Comparison of ENCODE assay signal across 22 cellular contexts in genomic region chr13:51800456-51800855, GRCh38. TPM values are rescaled to one million over a fixed set of nuclear protein-coding genes. Genes with fewer than 3 reads are reported as not detected.
A peak's percentile ranks its signal among the peaks of the same experiment; 100 is the strongest.
DNase-seq lines count a peak whose midpoint lies in the region; ATAC-seq and TF ChIP-seq lines count a peak whose summit lies in the region.
"Had no signal": no experiment of that assay in that cellular context is flagged by ENCODE, and none has a peak within 500 bp of the region (broad histone marks: within the 10 kb centered on the region; RNA-seq: fewer than 3 reads in every experiment).

No MANE protein-coding gene starts in this region.

- no peaks in the 10 kb centered on the region for H3K9me3 ChIP-seq in effector memory CD4-positive, alpha-beta T cell (ENCODE audit: control insufficient read depth, low read length)
- H3K9me3 ChIP-seq in naive thymus-derived CD4-positive, alpha-beta T cell (ENCODE audit: control insufficient read depth in 2 of 3, low read length in 3 of 3): no peaks in the 10 kb centered on the region
- H3K9me3 ChIP-seq in thoracic aorta (no peaks in the 10 kb centered on the region), MM.1S (replicated peaks; ENCODE audit: insufficient read depth, low read length) (no peaks in the 10 kb centered on the region)
- H3K9me3 ChIP-seq: A549 had no signal

- no peaks in the 10 kb centered on the region for H3K27me3 Mint-ChIP-seq in activated naive CD8-positive, alpha-beta T cell
- H3K27me3 Mint-ChIP-seq in activated naive CD8-positive, alpha-beta T cell treated with anti-CD3 and anti-CD28 coated beads, Interleukin-2, amount 50 U/mL, for 24 hours: no peaks in the 10 kb centered on the region
- H3K27me3 Mint-ChIP-seq in naive thymus-derived CD4-positive, alpha-beta T cell: peaks cover 0 to 6% (median 0%) of the 10 kb centered on the region in 5 donors
- H3K27me3 Mint-ChIP-seq: memory B cell had no signal

- peak overlapping the region; percentile 34 for H3K27ac Mint-ChIP-seq in activated naive CD8-positive, alpha-beta T cell
- no peak overlapping the region for H3K27ac Mint-ChIP-seq in activated naive CD8-positive, alpha-beta T cell treated with anti-CD3 and anti-CD28 coated beads, Interleukin-2, amount 50 U/mL, for 24 hours
- H3K27ac Mint-ChIP-seq in naive thymus-derived CD4-positive, alpha-beta T cell: peak overlapping the region in 8 of 9 donors; percentile 54 to 100 (median 94)
- H3K27ac Mint-ChIP-seq: GM23338, memory B cell had no signal

- H3K79me2 ChIP-seq in MM.1S (ENCODE audit: low read length): no peaks in the 10 kb centered on the region

- H3K27me3 ChIP-seq in effector memory CD4-positive, alpha-beta T cell (replicated peaks; ENCODE audit: control insufficient read depth, insufficient read depth, low read length, poor library complexity, severe bottlenecking): no peaks in the 10 kb centered on the region
- H3K27me3 ChIP-seq in naive thymus-derived CD4-positive, alpha-beta T cell (ENCODE audit: control insufficient read depth in 2 of 2, insufficient read depth in 2 of 2, low read length in 2 of 2): no peaks in the 10 kb centered on the region
- H3K27me3 ChIP-seq in thoracic aorta (replicated peaks; ENCODE audit: insufficient read depth) (no peaks in the 10 kb centered on the region), MM.1S (replicated peaks; ENCODE audit: insufficient read depth, low read length) (no peaks in the 10 kb centered on the region)
- H3K27me3 ChIP-seq: brain microvascular endothelial cell had no signal

- peaks cover 44% of the 10 kb centered on the region for H3K4me1 Mint-ChIP-seq in activated naive CD8-positive, alpha-beta T cell (ENCODE audit: low read depth)
- peaks cover 61% of the 10 kb centered on the region for H3K4me1 Mint-ChIP-seq in activated naive CD8-positive, alpha-beta T cell treated with anti-CD3 and anti-CD28 coated beads, Interleukin-2, amount 50 U/mL, for 24 hours
- peaks cover 21 to 55% (median 44%) of the 10 kb centered on the region in 7 donors for H3K4me1 Mint-ChIP-seq in naive thymus-derived CD4-positive, alpha-beta T cell

- no peaks in the 10 kb centered on the region for H3K9me3 Mint-ChIP-seq in activated naive CD8-positive, alpha-beta T cell (ENCODE audit: low read depth)
- H3K9me3 Mint-ChIP-seq in activated naive CD8-positive, alpha-beta T cell treated with anti-CD3 and anti-CD28 coated beads, Interleukin-2, amount 50 U/mL, for 24 hours: no peaks in the 10 kb centered on the region
- H3K9me3 Mint-ChIP-seq in naive thymus-derived CD4-positive, alpha-beta T cell: peaks cover 0 to 4% (median 0%) of the 10 kb centered on the region in 11 donors
- H3K9me3 Mint-ChIP-seq: GM23338, memory B cell, natural killer cell had no signal

- no peak for TF ChIP-seq CTCF in thoracic aorta (IDR thresholded peaks at IDR 0.05)
- TF ChIP-seq CTCF in MM.1S (IDR thresholded peaks at IDR 0.05; ENCODE audit: low read length): no peak

- H3K9me2 ChIP-seq in MM.1S (replicated peaks; ENCODE audit: insufficient read depth, low read length): no peaks in the 10 kb centered on the region

- H3K36me3 ChIP-seq in effector memory CD4-positive, alpha-beta T cell (ENCODE audit: control insufficient read depth, insufficient read depth, low read length): peaks cover 5% of the 10 kb centered on the region
- H3K36me3 ChIP-seq in naive thymus-derived CD4-positive, alpha-beta T cell (ENCODE audit: control insufficient read depth in 2 of 3, insufficient read depth in 3 of 3, low read length in 3 of 3): peaks cover 0 to 10% (median 0%) of the 10 kb centered on the region in 3 experiments
- no peaks in the 10 kb centered on the region for H3K36me3 ChIP-seq in thoracic aorta
- H3K36me3 ChIP-seq in MM.1S (replicated peaks; ENCODE audit: insufficient read depth, low read length): no peaks in the 10 kb centered on the region
- H3K36me3 ChIP-seq: brain microvascular endothelial cell had no signal

- no peak for ATAC-seq in activated naive CD8-positive, alpha-beta T cell treated with anti-CD3 and anti-CD28 coated beads, Interleukin-2, amount 50 U/mL, for 24 hours
- ATAC-seq in naive thymus-derived CD4-positive, alpha-beta T cell: no peak
- ATAC-seq in thoracic aorta (ENCODE audit: insufficient number of reproducible peaks, low FRiP score, low read depth): no peak
- ATAC-seq: A549, esophagus mucosa, GM23338, natural killer cell had no signal

- CTCF ChIA-PET in naive thymus-derived CD4-positive, alpha-beta T cell (lab: Charles Lee): interaction anchor here (0.5 to 2.2 kb wide), 9 partner anchors 9 to 514 kb away, joined by 3 to 8 read pairs (median 3); no protein-coding TSS in a partner anchor

- peak overlapping the region; percentile 42 for H3K27ac ChIP-seq in effector memory CD4-positive, alpha-beta T cell (ENCODE audit: insufficient read depth, low read length, poor library complexity, severe bottlenecking)
- peak overlapping the region; percentile 100 for H3K27ac ChIP-seq in naive thymus-derived CD4-positive, alpha-beta T cell (ENCODE audit: low read depth, low read length)
- H3K27ac ChIP-seq in thoracic aorta (peak overlapping the region; percentile 81 to 97), MM.1S (ENCODE audit: low read length) (no peak overlapping the region)
- H3K27ac ChIP-seq: brain microvascular endothelial cell had no signal

- no peak overlapping the region for H3K4me3 Mint-ChIP-seq in activated naive CD8-positive, alpha-beta T cell
- H3K4me3 Mint-ChIP-seq in activated naive CD8-positive, alpha-beta T cell treated with anti-CD3 and anti-CD28 coated beads, Interleukin-2, amount 50 U/mL, for 24 hours: no peak overlapping the region
- peak overlapping the region in 1 of 10 donors; percentile 21 for H3K4me3 Mint-ChIP-seq in naive thymus-derived CD4-positive, alpha-beta T cell
- H3K4me3 Mint-ChIP-seq: GM23338, memory B cell, natural killer cell had no signal

- peaks cover 36% of the 10 kb centered on the region for H3K4me1 ChIP-seq in effector memory CD4-positive, alpha-beta T cell (ENCODE audit: control insufficient read depth, insufficient read depth, low read length, poor library complexity, severe bottlenecking)
- H3K4me1 ChIP-seq in naive thymus-derived CD4-positive, alpha-beta T cell (ENCODE audit: control insufficient read depth in 2 of 2, insufficient read depth in 2 of 2, low read length in 2 of 2): peaks cover 26 to 29% of the 10 kb centered on the region in 2 donors
- peaks cover 25 to 45% of the 10 kb centered on the region in 2 donors for H3K4me1 ChIP-seq in thoracic aorta (ENCODE audit: control insufficient read depth in 1 of 2, low read depth in 2 of 2)
- peaks cover 16% of the 10 kb centered on the region for H3K4me1 ChIP-seq in MM.1S (ENCODE audit: low read length)

- H2AFZ ChIP-seq in MM.1S (ENCODE audit: low read length): no peak overlapping the region
- H2AFZ ChIP-seq: GM23338 had no signal

- POLR2A ChIA-PET in naive thymus-derived CD4-positive, alpha-beta T cell (lab: Charles Lee): interaction anchor here (1.1 to 7.5 kb wide), 6 partner anchors 15 to 394 kb away, joined by 3 to 130 read pairs (median 10); partner anchors contain the start of gene INTS6

- H3K4me3 ChIP-seq in effector memory CD4-positive, alpha-beta T cell (ENCODE audit: insufficient read depth, low read depth, low read length, poor library complexity, severe bottlenecking): no peak overlapping the region
- H3K4me3 ChIP-seq in naive thymus-derived CD4-positive, alpha-beta T cell (ENCODE audit: low read length): no peak overlapping the region
- no peak overlapping the region for H3K4me3 ChIP-seq in thoracic aorta
- no peak overlapping the region for H3K4me3 ChIP-seq in MM.1S (ENCODE audit: low read length)
- H3K4me3 ChIP-seq: A549, GM23338 had no signal

- no peaks in the 10 kb centered on the region for H3K36me3 Mint-ChIP-seq in activated naive CD8-positive, alpha-beta T cell
- H3K36me3 Mint-ChIP-seq in activated naive CD8-positive, alpha-beta T cell treated with anti-CD3 and anti-CD28 coated beads, Interleukin-2, amount 50 U/mL, for 24 hours (ENCODE audit: low read depth): no peaks in the 10 kb centered on the region
- peaks cover 0 to 14% (median 1%) of the 10 kb centered on the region in 5 donors for H3K36me3 Mint-ChIP-seq in naive thymus-derived CD4-positive, alpha-beta T cell
- H3K36me3 Mint-ChIP-seq: natural killer cell had no signal

- no peak for DNase-seq in activated naive CD8-positive, alpha-beta T cell treated with anti-CD3 and anti-CD28 coated beads, Interleukin-2, amount 50 U/mL, for 24 hours
- no peak for DNase-seq in effector memory CD4-positive, alpha-beta T cell
- DNase-seq in naive thymus-derived CD4-positive, alpha-beta T cell: no peak
- DNase-seq in thoracic aorta (ENCODE audit: low spot score) (no peak), SHP77 (lab: John Stamatoyannopoulos, UW) (no peak), MM.1S (no peak), kidney glomerular epithelial cell (lab: John Stamatoyannopoulos, UW) (no peak)
- DNase-seq: activated naive CD4-positive, alpha-beta T cell treated with anti-CD3 and anti-CD28 coated beads, Interleukin-2, amount 50 U/mL, for 16 hours; brain microvascular endothelial cell; dermis blood vessel endothelial cell; DMS79 treated with DMSO at 0.1 percent for 48 hours; glutamatergic neuron; natural killer cell; NCI-H146; NCI-H226; trophoblast cell had no signal

- no peaks in the 10 kb centered on the region for H3F3A ChIP-seq in MM.1S (ENCODE audit: insufficient read depth, low read length)

- no peaks in the 10 kb centered on the region for H4K20me1 ChIP-seq in MM.1S (ENCODE audit: insufficient read depth, low read length)

- no peak overlapping the region for H3K9ac ChIP-seq in MM.1S (ENCODE audit: low read length)

- intact Hi-C loops in naive thymus-derived CD4-positive, alpha-beta T cell (cut with micrococcal nuclease): loop anchor here (5.0 to 10.0 kb wide), 9 partner anchors 38 to 1803 kb away; partner anchors contain the start of genes CKAP2 (in 1 of the 2) and TRIM13 (in 1 of the 2)

- no peak overlapping the region for H3K4me2 ChIP-seq in MM.1S (ENCODE audit: low read depth, low read length)
- H3K4me2 ChIP-seq: A549, GM23338 had no signal

RNA-seq across cellular contexts. Expression of gene DHRS12, which starts 3.5 kb away (rescaled TPM):
- 10 to 100 TPM in 4 of 5 experiments, 1 to 10 TPM in 1; 6.7 to 25.3 (median 20.1) TPM for total RNA-seq in naive thymus-derived CD4-positive, alpha-beta T cell
- 10 to 100 TPM; 24.8 to 27.1 TPM for polyA plus RNA-seq in naive thymus-derived CD4-positive, alpha-beta T cell
- total RNA-seq in thoracic aorta: 10 to 100 TPM in 1 of 2 donors, 1 to 10 TPM in 1; 4.9 to 13.3 TPM

RNA-seq across cellular contexts. Expression of gene TMEM272, which starts 44.5 kb away (rescaled TPM):
- total RNA-seq in naive thymus-derived CD4-positive, alpha-beta T cell: 10 to 100 TPM in 2 of 5 experiments, 1 to 10 TPM in 2, under 1 TPM in 1; 0.19 to 23.3 (median 5.9) TPM
- polyA plus RNA-seq in naive thymus-derived CD4-positive, alpha-beta T cell: under 1 TPM; 0.74 to 0.75 TPM
- total RNA-seq in thoracic aorta: not detected
- total RNA-seq: dermis blood vessel endothelial cell, esophagus mucosa had no signal
- polyA plus RNA-seq: A549, CD14-positive monocyte had no signal
